In genomic region chr3:124351430-124352142, GRCh38 we compare ENCODE assay signal across 8 cellular contexts.
DNase-seq lines count a peak whose midpoint lies in the region; ATAC-seq and TF ChIP-seq lines count a peak whose summit lies in the region.

No MANE protein-coding gene starts in this region.

- in situ Hi-C loops in brain microvascular endothelial cell (cut with HindIII; ENCODE audit: low pct_ligation_motif_present, low sequenced_read_pairs), result no loop called here

- H3K27ac ChIP-seq in brain microvascular endothelial cell (no peak overlapping the region), upper lobe of left lung (no peak overlapping the region)

- no peaks in the 10 kb centered on the region for H3K4me1 ChIP-seq in upper lobe of left lung

- H3K27ac Mint-ChIP-seq in stimulated activated effector memory CD8-positive, alpha-beta T cell treated with anti-CD3 and anti-CD28 coated beads, Interleukin-12 subunit alpha, Interleukin-12 subunit beta, amount 100 ng/mL, for 72 hours, result no peak overlapping the region

- DNase-seq in AG04449 (ENCODE audit: low read depth, low spot score) (peak; percentile 47), GM19240 (ENCODE audit: insufficient read length, low spot score) (peak; percentile 43), NCI-H2196 (lab: John Stamatoyannopoulos, UW; ENCODE audit: unreplicated experiment) (peak; percentile 58), brain microvascular endothelial cell (peak; percentile 66), iris pigment epithelial cell (ENCODE audit: low read depth) (peak; percentile 72), upper lobe of left lung (no peak)
- DNase-seq in stimulated activated effector memory CD8-positive, alpha-beta T cell treated with anti-CD3 and anti-CD28 coated beads, Interleukin-12 subunit alpha, Interleukin-12 subunit beta, amount 100 ng/mL, for 72 hours (ENCODE audit: low spot score in 2 of 2), result no peak

- TF ChIP-seq CTCF in AG04449 (IDR thresholded peaks at IDR 0.05; ENCODE audit: insufficient read depth, low read length, missing control alignments) (peak; percentile 56), brain microvascular endothelial cell (IDR thresholded peaks at IDR 0.05; ENCODE audit: low read depth, low read length, missing control alignments) (peak; percentile 71), upper lobe of left lung (IDR thresholded peaks at IDR 0.05) (peak in 4 of 6 experiments; percentile 31 to 59 (median 42))

- H3K36me3 ChIP-seq in brain microvascular endothelial cell (replicated peaks) (no peaks in the 10 kb centered on the region), upper lobe of left lung (no peaks in the 10 kb centered on the region)

- TF ChIP-seq POLR2A in upper lobe of left lung (IDR thresholded peaks at IDR 0.05), result no peak

- H3K4me1 Mint-ChIP-seq in stimulated activated effector memory CD8-positive, alpha-beta T cell treated with anti-CD3 and anti-CD28 coated beads, Interleukin-12 subunit alpha, Interleukin-12 subunit beta, amount 100 ng/mL, for 72 hours, result no peaks in the 10 kb centered on the region

- POLR2A ChIA-PET in AG04449 (lab: Yijun Ruan, JAX), result interaction anchor here (0.5 kb wide), 1 partner anchor 117 kb away, joined by 3 read pairs; no protein-coding TSS in a partner anchor

- H3K4me3 ChIP-seq in AG04449 (ENCODE audit: low read depth, low read length) (no peak overlapping the region), brain microvascular endothelial cell (ENCODE audit: low read depth, low read length) (no peak overlapping the region), upper lobe of left lung (no peak overlapping the region)

- H3K9me3 ChIP-seq in upper lobe of left lung, result no peaks in the 10 kb centered on the region

- no peak overlapping the region for H3K4me3 Mint-ChIP-seq in stimulated activated effector memory CD8-positive, alpha-beta T cell treated with anti-CD3 and anti-CD28 coated beads, Interleukin-12 subunit alpha, Interleukin-12 subunit beta, amount 100 ng/mL, for 72 hours

- 61 to 68% methylated on average over 4 of the region's 4 CpGs for WGBS in upper lobe of left lung, 2 donors

- no peaks in the 10 kb centered on the region for H3K36me3 Mint-ChIP-seq in stimulated activated effector memory CD8-positive, alpha-beta T cell treated with anti-CD3 and anti-CD28 coated beads, Interleukin-12 subunit alpha, Interleukin-12 subunit beta, amount 100 ng/mL, for 72 hours

- ATAC-seq in upper lobe of left lung (ENCODE audit: low FRiP score in 2 of 2), result peak; percentile 62 to 82
- ATAC-seq in stimulated activated effector memory CD8-positive, alpha-beta T cell treated with anti-CD3 and anti-CD28 coated beads, Interleukin-12 subunit alpha, Interleukin-12 subunit beta, amount 100 ng/mL, for 72 hours, result no peak
- ATAC-seq in GM21528 (IDR thresholded peaks at IDR 0.05; ENCODE audit: low FRiP score, unreplicated experiment), result no peak

- TF ChIP-seq EP300 in upper lobe of left lung (IDR thresholded peaks at IDR 0.05), result no peak

- H3K9me3 Mint-ChIP-seq in stimulated activated effector memory CD8-positive, alpha-beta T cell treated with anti-CD3 and anti-CD28 coated beads, Interleukin-12 subunit alpha, Interleukin-12 subunit beta, amount 100 ng/mL, for 72 hours, result no peaks in the 10 kb centered on the region

- peaks cover 2% of the 10 kb centered on the region for H3K27me3 ChIP-seq in brain microvascular endothelial cell (replicated peaks)
- H3K27me3 ChIP-seq in upper lobe of left lung, result no peaks in the 10 kb centered on the region

- CTCF ChIA-PET in AG04449 (lab: Yijun Ruan, JAX), result interaction anchor here (0.7 to 10.0 kb wide), 47 partner anchors 8 to 411 kb away, joined by 3 to 388 read pairs (median 4); partner anchors contain the start of gene KALRN

Comparison
In these comparisons a context has a peak if more than half of its experiments do, and no peak if none do; other contexts are left out.
1. DNase-seq: peak in AG04449 (single experiment), GM19240 (single experiment), NCI-H2196 (single experiment), brain microvascular endothelial cell (single experiment) and iris pigment epithelial cell (single experiment); none in upper lobe of left lung (0 of 2) and stimulated activated effector memory CD8-positive, alpha-beta T cell treated with anti-CD3 and anti-CD28 coated beads, Interleukin-12 subunit alpha, Interleukin-12 subunit beta, amount 100 ng/mL, for 72 hours (0 of 2).
2. ATAC-seq: peak in upper lobe of left lung (2 of 2); none in stimulated activated effector memory CD8-positive, alpha-beta T cell treated with anti-CD3 and anti-CD28 coated beads, Interleukin-12 subunit alpha, Interleukin-12 subunit beta, amount 100 ng/mL, for 72 hours (single experiment) and GM21528 (single experiment).
3. Peak in every context shown above with its lines, with median percentiles within 50 percentile points of each other: CTCF ChIP-seq.